In genomic region chr14:86321151-86321550, GRCh38 we compare ENCODE assay signal across 27 cellular contexts.
A peak's percentile ranks its signal among the peaks of the same experiment; 100 is the strongest.
DNase-seq lines count a peak whose midpoint lies in the region; ATAC-seq and TF ChIP-seq lines count a peak whose summit lies in the region.
"Had no signal": no experiment of that assay in that cellular context is flagged by ENCODE, and none has a peak within 500 bp of the region (broad histone marks: within the 10 kb centered on the region; RNA-seq: fewer than 3 reads in every experiment).

No MANE protein-coding gene starts in this region.

- peak overlapping the region; percentile 68; the same call in 1 of the 2 replicates for H2AFZ ChIP-seq in Loucy (ENCODE audit: low read length)
- no peak overlapping the region for H2AFZ ChIP-seq in SU-DHL-6 (ENCODE audit: low read depth, low read length, severe bottlenecking)
- H2AFZ ChIP-seq: GM23248, neural progenitor cell, PC-9 had no signal

- H3K79me2 ChIP-seq in Loucy (ENCODE audit: insufficient read depth, low read length), result no peaks in the 10 kb centered on the region
- H3K79me2 ChIP-seq in SU-DHL-6 (ENCODE audit: insufficient read depth, low read length), result no peaks in the 10 kb centered on the region

- H3K4me3 Mint-ChIP-seq in effector memory CD8-positive, alpha-beta T cell, result no peak overlapping the region
- H3K4me3 Mint-ChIP-seq: activated T-cell treated with anti-CD3 and anti-CD28 coated beads, Interleukin-2, amount 50 U/mL, for 72 hours; neural progenitor cell had no signal

- peaks cover 8 to 9% of the 10 kb centered on the region in 2 donors for H3K9me3 Mint-ChIP-seq in effector memory CD8-positive, alpha-beta T cell
- H3K9me3 Mint-ChIP-seq: neural progenitor cell had no signal

- no peak overlapping the region for H3K27ac Mint-ChIP-seq in effector memory CD8-positive, alpha-beta T cell
- H3K27ac Mint-ChIP-seq: activated T-cell treated with anti-CD3 and anti-CD28 coated beads, Interleukin-2, amount 50 U/mL, for 72 hours; neural progenitor cell had no signal

- H3K36me3 Mint-ChIP-seq in effector memory CD8-positive, alpha-beta T cell (ENCODE audit: insufficient read depth), result no peaks in the 10 kb centered on the region
- H3K36me3 Mint-ChIP-seq: neural progenitor cell had no signal

- H3K27ac ChIP-seq in SU-DHL-6 (ENCODE audit: low read depth, low read length), result no peak overlapping the region
- H3K27ac ChIP-seq: ascending aorta, epithelial cell of prostate, foreskin keratinocyte, GM23248, HL-60, neural progenitor cell, PC-9, sigmoid colon had no signal

- H3K36me3 ChIP-seq in Loucy (ENCODE audit: insufficient read depth, low read length), result no peaks in the 10 kb centered on the region
- H3K36me3 ChIP-seq in SU-DHL-6 (ENCODE audit: low read length), result no peaks in the 10 kb centered on the region
- H3K36me3 ChIP-seq: ascending aorta, BE2C, neural progenitor cell, sigmoid colon had no signal

- TF ChIP-seq CTCF in Loucy (conservative IDR thresholded peaks at IDR 0.05; ENCODE audit: low read length) (no peak), SU-DHL-6 (IDR thresholded peaks at IDR 0.05; ENCODE audit: insufficient read depth, low read length, poor library complexity, severe bottlenecking) (no peak)

- H3K9me3 ChIP-seq in Loucy (ENCODE audit: insufficient read depth, low read depth, low read length) (peaks cover 15% of the 10 kb centered on the region; the same call in 1 of the 2 replicates), SU-DHL-6 (ENCODE audit: insufficient read depth, low read length) (0 out of 2 replicates have a peak, but pooled peaks cover 5% of the 10 kb centered on the region)
- H3K9me3 ChIP-seq: ascending aorta, BE2C, Caco-2, sigmoid colon had no signal

- H4K20me1 ChIP-seq in Loucy (ENCODE audit: insufficient read depth, low read length, poor library complexity, severe bottlenecking), result no peaks in the 10 kb centered on the region
- no peaks in the 10 kb centered on the region for H4K20me1 ChIP-seq in SU-DHL-6 (ENCODE audit: low read depth, low read length)

- peaks cover 26% of the 10 kb centered on the region for H3K4me1 ChIP-seq in Loucy (ENCODE audit: insufficient read depth, low read length, poor library complexity, severe bottlenecking)
- H3K4me1 ChIP-seq: ascending aorta, BE2C, Caco-2, foreskin keratinocyte, neural progenitor cell, sigmoid colon had no signal

- H3K9ac ChIP-seq in Loucy (ENCODE audit: low read depth, low read length, poor library complexity, severe bottlenecking) (no peak overlapping the region), SU-DHL-6 (ENCODE audit: low read length) (no peak overlapping the region)
- H3K9ac ChIP-seq: GM23248, neural progenitor cell had no signal

- DNase-seq in NCI-H2171 treated with DMSO at 0.1 percent for 48 hours (lab: John Stamatoyannopoulos, UW) (peak; percentile 51), NCI-H2171 (lab: John Stamatoyannopoulos, UW) (no peak), myocyte (ENCODE audit: low read depth) (peak; percentile 13), iPS-NIHi11 (ENCODE audit: low spot score) (no peak), NCI-H69 (lab: John Stamatoyannopoulos, UW) (no peak)
- DNase-seq in effector memory CD8-positive, alpha-beta T cell, result no peak
- DNase-seq: activated naive CD4-positive, alpha-beta T cell treated with anti-CD3 and anti-CD28 coated beads, Interleukin-2, amount 50 U/mL, for 16 hours; activated T-cell treated with anti-CD3 and anti-CD28 coated beads, Interleukin-2, amount 50 U/mL, for 72 hours; BE2C; Caco-2; central memory CD4-positive, alpha-beta T cell; foreskin keratinocyte; GM23248; mucosa of descending colon; NCI-H187; NCI-H524 treated with DMSO at 0.1 percent for 48 hours; PC-9; SHP77 treated with DMSO at 0.1 percent for 48 hours; sigmoid colon; stimulated activated CD8-positive, alpha-beta memory T cell treated with anti-CD3 and anti-CD28 coated beads, Interleukin-4, amount 100 ng/mL, for 48 hours; T-helper 1 cell had no signal

- H3K27me3 Mint-ChIP-seq in effector memory CD8-positive, alpha-beta T cell, result no peaks in the 10 kb centered on the region

- H3K27me3 ChIP-seq in Loucy (ENCODE audit: insufficient read depth, low read length, poor library complexity, severe bottlenecking), result no peaks in the 10 kb centered on the region
- no peaks in the 10 kb centered on the region for H3K27me3 ChIP-seq in SU-DHL-6 (ENCODE audit: low read length)
- H3K27me3 ChIP-seq: ascending aorta, BE2C, foreskin keratinocyte, neural progenitor cell, sigmoid colon had no signal

- H3K4me3 ChIP-seq in Loucy (ENCODE audit: low read length, poor library complexity, severe bottlenecking) (peak overlapping the region; percentile 22), SU-DHL-6 (ENCODE audit: insufficient read depth, low read length, poor library complexity, severe bottlenecking) (no peak overlapping the region)
- H3K4me3 ChIP-seq: ascending aorta, GM23248, mucosa of descending colon, neural progenitor cell, PC-9, sigmoid colon had no signal

- H3K4me2 ChIP-seq in Loucy (ENCODE audit: low read depth, low read length, poor library complexity, severe bottlenecking) (peak overlapping the region; percentile 48), SU-DHL-6 (ENCODE audit: low read depth, low read length, poor library complexity, severe bottlenecking) (peak overlapping the region; percentile 14)
- H3K4me2 ChIP-seq: neural progenitor cell, PC-9 had no signal

- H3K9me2 ChIP-seq in Loucy (replicated peaks; ENCODE audit: low read depth, low read length), result no peaks in the 10 kb centered on the region
- no peaks in the 10 kb centered on the region for H3K9me2 ChIP-seq in SU-DHL-6 (replicated peaks; ENCODE audit: insufficient read depth, low read length)

- H3F3A ChIP-seq in Loucy (ENCODE audit: low read depth) (no peaks in the 10 kb centered on the region), SU-DHL-6 (ENCODE audit: insufficient read depth) (no peaks in the 10 kb centered on the region)

- ATAC-seq in effector memory CD8-positive, alpha-beta T cell (replicated peaks), result no peak
- ATAC-seq: activated T-cell treated with anti-CD3 and anti-CD28 coated beads, Interleukin-2, amount 50 U/mL, for 72 hours; foreskin keratinocyte; mucosa of descending colon had no signal

- H3K4me1 Mint-ChIP-seq in effector memory CD8-positive, alpha-beta T cell (ENCODE audit: low read depth in 2 of 2), result no peaks in the 10 kb centered on the region
- H3K4me1 Mint-ChIP-seq: neural progenitor cell had no signal

Comparison
In these comparisons a context has a peak if more than half of its experiments do, and no peak if none do; other contexts are left out.
1. DNase-seq: peak in NCI-H2171 treated with DMSO at 0.1 percent for 48 hours (single experiment) and myocyte (single experiment); none in NCI-H2171 (single experiment), iPS-NIHi11 (single experiment), NCI-H69 (single experiment) and effector memory CD8-positive, alpha-beta T cell (0 of 3).